In genomic region chr11:95337972-95338429, GRCh38 we compare ENCODE assay signal across 8 cellular contexts.
DNase-seq lines count a peak whose midpoint lies in the region; ATAC-seq and TF ChIP-seq lines count a peak whose summit lies in the region.

No MANE protein-coding gene starts in this region.

- H3K4me3 ChIP-seq in ovary (no peak overlapping the region), lower leg skin (ENCODE audit: low read depth, poor library complexity, severe bottlenecking) (no peak overlapping the region)

- no peak for TF ChIP-seq POLR2A in ovary (IDR thresholded peaks at IDR 0.05)
- no peak for TF ChIP-seq POLR2A in lower leg skin (IDR thresholded peaks at IDR 0.05)
- TF ChIP-seq POLR2A in erythroblast (IDR thresholded peaks at IDR 0.05; ENCODE audit: low read length) = no peak

- H3K27ac Mint-ChIP-seq in effector memory CD8-positive, alpha-beta T cell = no peak overlapping the region

- 35 to 38% (median 37%) methylated on average over 2 of the region's 2 CpGs for WGBS in ovary, 3 donors
- WGBS in lower leg skin, 2 donors = 45 to 46% methylated on average over 2 of the region's 2 CpGs

- H3K4me1 Mint-ChIP-seq in effector memory CD8-positive, alpha-beta T cell (ENCODE audit: low read depth in 2 of 2) = no peaks in the 10 kb centered on the region

- H3K9me3 ChIP-seq in ovary = no peaks in the 10 kb centered on the region

- TF ChIP-seq EP300 in ovary (IDR thresholded peaks at IDR 0.05) = no peak

- H3K4me3 Mint-ChIP-seq in effector memory CD8-positive, alpha-beta T cell = no peak overlapping the region

- peaks cover 16% of the 10 kb centered on the region for H3K4me1 ChIP-seq in ovary (ENCODE audit: insufficient read depth)

- ATAC-seq in GM19023 (IDR thresholded peaks at IDR 0.05; ENCODE audit: unreplicated experiment) (peak; percentile 14), HG02981 (IDR thresholded peaks at IDR 0.05; ENCODE audit: unreplicated experiment) (peak; percentile 5)
- peak; percentile 4 for ATAC-seq in effector memory CD8-positive, alpha-beta T cell (replicated peaks)

- intact Hi-C loops in ovary (cut with DNase I) = loop anchor here in 2 of 4 donors (2.0 to 5.0 kb wide), 4 partner anchors 105 to 369 kb away; partner anchors contain the start of gene SESN3 (in 1 of the 2)
- intact Hi-C loops in lower leg skin (cut with DNase I; ENCODE audit: low total_unique reads) = no loop called here

- H3K36me3 Mint-ChIP-seq in effector memory CD8-positive, alpha-beta T cell (ENCODE audit: insufficient read depth) = no peaks in the 10 kb centered on the region

- no peaks in the 10 kb centered on the region for H3K9me3 Mint-ChIP-seq in effector memory CD8-positive, alpha-beta T cell

- H3K36me3 ChIP-seq in ovary = no peaks in the 10 kb centered on the region

- TF ChIP-seq CTCF in ovary (IDR thresholded peaks at IDR 0.05) = no peak
- no peak for TF ChIP-seq CTCF in lower leg skin (IDR thresholded peaks at IDR 0.05)

- H3K27me3 ChIP-seq in ovary = no peaks in the 10 kb centered on the region

- peak overlapping the region; percentile 46 to 85 for H3K27ac ChIP-seq in ovary

- peaks cover 0 to 7% of the 10 kb centered on the region in 2 donors for H3K27me3 Mint-ChIP-seq in effector memory CD8-positive, alpha-beta T cell

- DNase-seq in effector memory CD8-positive, alpha-beta T cell = no peak
- DNase-seq in ovary = no peak
- no peak for DNase-seq in NCI-H2107 (lab: John Stamatoyannopoulos, UW)
- no peak for DNase-seq in lower leg skin (ENCODE audit: low spot score in 2 of 2)
- no peak for DNase-seq in erythroblast (lab: John Stamatoyannopoulos, UW)
- DNase-seq in activated gamma-delta T cell treated with Interleukin-2 at 50 U/mL for 16 hours = no peak
